ENCODE assay signal across 1 cellular context in genomic region chr15:43746245-43746902, GRCh38.
TF ChIP-seq lines count a peak whose summit lies in the region.
"Not testable (repeated sequence)": the region's sequence is repeated elsewhere in the genome, so short reads cannot be mapped to it uniquely, and the experiment has no call there.

PDIA3 (plus strand) TSS chr15:43746438; CDS start chr15:43746540, 102 bp downstream.

TF ChIP-seq in K562, 482 proteins besides CTCF, POLR2A, EP300 and RAD21 (continued from another document and continues in another):
- TF ChIP-seq VEZF1 (CRISPR knock-in tag; IDR thresholded peaks at IDR 0.05) (peak; percentile 71), NR2C2 (tag; IDR thresholded peaks at IDR 0.05) (peak; percentile 4; the same call in 1 of the 2 replicates), SIN3A (IDR thresholded peaks at IDR 0.05; ENCODE audit: borderline replicate concordance in 2 of 2, control insufficient read depth in 1 of 2, low read depth in 2 of 2, low read length in 2 of 2) (peak; percentile 59 to 61; a peak in 2 of 4 replicates), HNRNPL (IDR thresholded peaks at IDR 0.05; ENCODE audit: low read depth, low read length) (peak; percentile 79), CXXC5 (CRISPR knock-in tag; IDR thresholded peaks at IDR 0.05) (peak; percentile 82), BHLHE40 (IDR thresholded peaks at IDR 0.05; ENCODE audit: low read length) (0 out of 2 replicates have a peak, but pooled peaks have one; percentile 5), TAF1 (IDR thresholded peaks at IDR 0.05; ENCODE audit: control insufficient read depth, extremely low read depth, insufficient read depth, low read length, severe bottlenecking) (peak; percentile 81), RNF2 (IDR thresholded peaks at IDR 0.05) (0 out of 2 replicates have a peak, but pooled peaks have one; percentile 58), ZNF12 (CRISPR knock-in tag; IDR thresholded peaks at IDR 0.05) (peak; percentile 50; the same call in 1 of the 2 replicates), FOXK1 (CRISPR knock-in tag; IDR thresholded peaks at IDR 0.05; ENCODE audit: borderline replicate concordance) (peak; percentile 59; the same call in 1 of the 2 replicates), STAT6 (CRISPR knock-in tag; IDR thresholded peaks at IDR 0.05) (peak; percentile 76; the same call in 1 of the 2 replicates), THAP12 (CRISPR knock-in tag; IDR thresholded peaks at IDR 0.05) (peak; percentile 97), AFF4 (CRISPR knock-in tag; IDR thresholded peaks at IDR 0.05) (peak; percentile 58; the same call in 1 of the 2 replicates), PHF20 (IDR thresholded peaks at IDR 0.05; ENCODE audit: partially characterized antibody) (peak; percentile 20), CBX1 (IDR thresholded peaks at IDR 0.05; ENCODE audit: low read depth) (peak; percentile 71; the same call in 1 of the 2 replicates), MAZ (CRISPR knock-in tag; conservative IDR thresholded peaks at IDR 0.05 in 1 of 2, IDR thresholded peaks at IDR 0.05 in 1 of 2) (peak; percentile 10 to 15; a peak in 2 of 4 replicates), MXI1 (IDR thresholded peaks at IDR 0.05; ENCODE audit: low read depth, low read length) (0 out of 2 replicates have a peak, but pooled peaks have one; percentile 10), YY1 (IDR thresholded peaks at IDR 0.05; ENCODE audit: borderline replicate concordance in 1 of 3, control insufficient read depth in 1 of 3, extremely low read depth in 1 of 3, insufficient read depth in 3 of 3, insufficient read length in 1 of 3, insufficient replicate concordance in 2 of 3, low read depth in 1 of 3, low read length in 2 of 3) (peak in 2 of 3 experiments; percentile 36 to 46), RB1 (IDR thresholded peaks at IDR 0.05; ENCODE audit: low read depth) (peak; percentile 79), RBM22 (IDR thresholded peaks at IDR 0.05; ENCODE audit: low read depth, low read length, poor library complexity, severe bottlenecking) (peak; percentile 92)
- not testable (repeated sequence) for TF ChIP-seq NR2C2 (CRISPR knock-in tag; IDR thresholded peaks at IDR 0.05)
- TF ChIP-seq, protein P1, sequence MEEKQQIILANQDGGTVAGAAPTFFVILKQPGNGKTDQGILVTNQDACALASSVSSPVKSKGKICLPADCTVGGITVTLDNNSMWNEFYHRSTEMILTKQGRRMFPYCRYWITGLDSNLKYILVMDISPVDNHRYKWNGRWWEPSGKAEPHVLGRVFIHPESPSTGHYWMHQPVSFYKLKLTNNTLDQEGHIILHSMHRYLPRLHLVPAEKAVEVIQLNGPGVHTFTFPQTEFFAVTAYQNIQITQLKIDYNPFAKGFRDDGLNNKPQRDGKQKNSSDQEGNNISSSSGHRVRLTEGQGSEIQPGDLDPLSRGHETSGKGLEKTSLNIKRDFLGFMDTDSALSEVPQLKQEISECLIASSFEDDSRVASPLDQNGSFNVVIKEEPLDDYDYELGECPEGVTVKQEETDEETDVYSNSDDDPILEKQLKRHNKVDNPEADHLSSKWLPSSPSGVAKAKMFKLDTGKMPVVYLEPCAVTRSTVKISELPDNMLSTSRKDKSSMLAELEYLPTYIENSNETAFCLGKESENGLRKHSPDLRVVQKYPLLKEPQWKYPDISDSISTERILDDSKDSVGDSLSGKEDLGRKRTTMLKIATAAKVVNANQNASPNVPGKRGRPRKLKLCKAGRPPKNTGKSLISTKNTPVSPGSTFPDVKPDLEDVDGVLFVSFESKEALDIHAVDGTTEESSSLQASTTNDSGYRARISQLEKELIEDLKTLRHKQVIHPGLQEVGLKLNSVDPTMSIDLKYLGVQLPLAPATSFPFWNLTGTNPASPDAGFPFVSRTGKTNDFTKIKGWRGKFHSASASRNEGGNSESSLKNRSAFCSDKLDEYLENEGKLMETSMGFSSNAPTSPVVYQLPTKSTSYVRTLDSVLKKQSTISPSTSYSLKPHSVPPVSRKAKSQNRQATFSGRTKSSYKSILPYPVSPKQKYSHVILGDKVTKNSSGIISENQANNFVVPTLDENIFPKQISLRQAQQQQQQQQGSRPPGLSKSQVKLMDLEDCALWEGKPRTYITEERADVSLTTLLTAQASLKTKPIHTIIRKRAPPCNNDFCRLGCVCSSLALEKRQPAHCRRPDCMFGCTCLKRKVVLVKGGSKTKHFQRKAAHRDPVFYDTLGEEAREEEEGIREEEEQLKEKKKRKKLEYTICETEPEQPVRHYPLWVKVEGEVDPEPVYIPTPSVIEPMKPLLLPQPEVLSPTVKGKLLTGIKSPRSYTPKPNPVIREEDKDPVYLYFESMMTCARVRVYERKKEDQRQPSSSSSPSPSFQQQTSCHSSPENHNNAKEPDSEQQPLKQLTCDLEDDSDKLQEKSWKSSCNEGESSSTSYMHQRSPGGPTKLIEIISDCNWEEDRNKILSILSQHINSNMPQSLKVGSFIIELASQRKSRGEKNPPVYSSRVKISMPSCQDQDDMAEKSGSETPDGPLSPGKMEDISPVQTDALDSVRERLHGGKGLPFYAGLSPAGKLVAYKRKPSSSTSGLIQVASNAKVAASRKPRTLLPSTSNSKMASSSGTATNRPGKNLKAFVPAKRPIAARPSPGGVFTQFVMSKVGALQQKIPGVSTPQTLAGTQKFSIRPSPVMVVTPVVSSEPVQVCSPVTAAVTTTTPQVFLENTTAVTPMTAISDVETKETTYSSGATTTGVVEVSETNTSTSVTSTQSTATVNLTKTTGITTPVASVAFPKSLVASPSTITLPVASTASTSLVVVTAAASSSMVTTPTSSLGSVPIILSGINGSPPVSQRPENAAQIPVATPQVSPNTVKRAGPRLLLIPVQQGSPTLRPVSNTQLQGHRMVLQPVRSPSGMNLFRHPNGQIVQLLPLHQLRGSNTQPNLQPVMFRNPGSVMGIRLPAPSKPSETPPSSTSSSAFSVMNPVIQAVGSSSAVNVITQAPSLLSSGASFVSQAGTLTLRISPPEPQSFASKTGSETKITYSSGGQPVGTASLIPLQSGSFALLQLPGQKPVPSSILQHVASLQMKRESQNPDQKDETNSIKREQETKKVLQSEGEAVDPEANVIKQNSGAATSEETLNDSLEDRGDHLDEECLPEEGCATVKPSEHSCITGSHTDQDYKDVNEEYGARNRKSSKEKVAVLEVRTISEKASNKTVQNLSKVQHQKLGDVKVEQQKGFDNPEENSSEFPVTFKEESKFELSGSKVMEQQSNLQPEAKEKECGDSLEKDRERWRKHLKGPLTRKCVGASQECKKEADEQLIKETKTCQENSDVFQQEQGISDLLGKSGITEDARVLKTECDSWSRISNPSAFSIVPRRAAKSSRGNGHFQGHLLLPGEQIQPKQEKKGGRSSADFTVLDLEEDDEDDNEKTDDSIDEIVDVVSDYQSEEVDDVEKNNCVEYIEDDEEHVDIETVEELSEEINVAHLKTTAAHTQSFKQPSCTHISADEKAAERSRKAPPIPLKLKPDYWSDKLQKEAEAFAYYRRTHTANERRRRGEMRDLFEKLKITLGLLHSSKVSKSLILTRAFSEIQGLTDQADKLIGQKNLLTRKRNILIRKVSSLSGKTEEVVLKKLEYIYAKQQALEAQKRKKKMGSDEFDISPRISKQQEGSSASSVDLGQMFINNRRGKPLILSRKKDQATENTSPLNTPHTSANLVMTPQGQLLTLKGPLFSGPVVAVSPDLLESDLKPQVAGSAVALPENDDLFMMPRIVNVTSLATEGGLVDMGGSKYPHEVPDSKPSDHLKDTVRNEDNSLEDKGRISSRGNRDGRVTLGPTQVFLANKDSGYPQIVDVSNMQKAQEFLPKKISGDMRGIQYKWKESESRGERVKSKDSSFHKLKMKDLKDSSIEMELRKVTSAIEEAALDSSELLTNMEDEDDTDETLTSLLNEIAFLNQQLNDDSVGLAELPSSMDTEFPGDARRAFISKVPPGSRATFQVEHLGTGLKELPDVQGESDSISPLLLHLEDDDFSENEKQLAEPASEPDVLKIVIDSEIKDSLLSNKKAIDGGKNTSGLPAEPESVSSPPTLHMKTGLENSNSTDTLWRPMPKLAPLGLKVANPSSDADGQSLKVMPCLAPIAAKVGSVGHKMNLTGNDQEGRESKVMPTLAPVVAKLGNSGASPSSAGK (IDR thresholded peaks at IDR 0.05), result peak; percentile 91
- TF ChIP-seq, protein P2, sequence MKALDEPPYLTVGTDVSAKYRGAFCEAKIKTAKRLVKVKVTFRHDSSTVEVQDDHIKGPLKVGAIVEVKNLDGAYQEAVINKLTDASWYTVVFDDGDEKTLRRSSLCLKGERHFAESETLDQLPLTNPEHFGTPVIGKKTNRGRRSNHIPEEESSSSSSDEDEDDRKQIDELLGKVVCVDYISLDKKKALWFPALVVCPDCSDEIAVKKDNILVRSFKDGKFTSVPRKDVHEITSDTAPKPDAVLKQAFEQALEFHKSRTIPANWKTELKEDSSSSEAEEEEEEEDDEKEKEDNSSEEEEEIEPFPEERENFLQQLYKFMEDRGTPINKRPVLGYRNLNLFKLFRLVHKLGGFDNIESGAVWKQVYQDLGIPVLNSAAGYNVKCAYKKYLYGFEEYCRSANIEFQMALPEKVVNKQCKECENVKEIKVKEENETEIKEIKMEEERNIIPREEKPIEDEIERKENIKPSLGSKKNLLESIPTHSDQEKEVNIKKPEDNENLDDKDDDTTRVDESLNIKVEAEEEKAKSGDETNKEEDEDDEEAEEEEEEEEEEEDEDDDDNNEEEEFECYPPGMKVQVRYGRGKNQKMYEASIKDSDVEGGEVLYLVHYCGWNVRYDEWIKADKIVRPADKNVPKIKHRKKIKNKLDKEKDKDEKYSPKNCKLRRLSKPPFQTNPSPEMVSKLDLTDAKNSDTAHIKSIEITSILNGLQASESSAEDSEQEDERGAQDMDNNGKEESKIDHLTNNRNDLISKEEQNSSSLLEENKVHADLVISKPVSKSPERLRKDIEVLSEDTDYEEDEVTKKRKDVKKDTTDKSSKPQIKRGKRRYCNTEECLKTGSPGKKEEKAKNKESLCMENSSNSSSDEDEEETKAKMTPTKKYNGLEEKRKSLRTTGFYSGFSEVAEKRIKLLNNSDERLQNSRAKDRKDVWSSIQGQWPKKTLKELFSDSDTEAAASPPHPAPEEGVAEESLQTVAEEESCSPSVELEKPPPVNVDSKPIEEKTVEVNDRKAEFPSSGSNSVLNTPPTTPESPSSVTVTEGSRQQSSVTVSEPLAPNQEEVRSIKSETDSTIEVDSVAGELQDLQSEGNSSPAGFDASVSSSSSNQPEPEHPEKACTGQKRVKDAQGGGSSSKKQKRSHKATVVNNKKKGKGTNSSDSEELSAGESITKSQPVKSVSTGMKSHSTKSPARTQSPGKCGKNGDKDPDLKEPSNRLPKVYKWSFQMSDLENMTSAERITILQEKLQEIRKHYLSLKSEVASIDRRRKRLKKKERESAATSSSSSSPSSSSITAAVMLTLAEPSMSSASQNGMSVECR (CRISPR knock-in tag; IDR thresholded peaks at IDR 0.05), result peak; percentile 75
